In the genomic region with DNA sequence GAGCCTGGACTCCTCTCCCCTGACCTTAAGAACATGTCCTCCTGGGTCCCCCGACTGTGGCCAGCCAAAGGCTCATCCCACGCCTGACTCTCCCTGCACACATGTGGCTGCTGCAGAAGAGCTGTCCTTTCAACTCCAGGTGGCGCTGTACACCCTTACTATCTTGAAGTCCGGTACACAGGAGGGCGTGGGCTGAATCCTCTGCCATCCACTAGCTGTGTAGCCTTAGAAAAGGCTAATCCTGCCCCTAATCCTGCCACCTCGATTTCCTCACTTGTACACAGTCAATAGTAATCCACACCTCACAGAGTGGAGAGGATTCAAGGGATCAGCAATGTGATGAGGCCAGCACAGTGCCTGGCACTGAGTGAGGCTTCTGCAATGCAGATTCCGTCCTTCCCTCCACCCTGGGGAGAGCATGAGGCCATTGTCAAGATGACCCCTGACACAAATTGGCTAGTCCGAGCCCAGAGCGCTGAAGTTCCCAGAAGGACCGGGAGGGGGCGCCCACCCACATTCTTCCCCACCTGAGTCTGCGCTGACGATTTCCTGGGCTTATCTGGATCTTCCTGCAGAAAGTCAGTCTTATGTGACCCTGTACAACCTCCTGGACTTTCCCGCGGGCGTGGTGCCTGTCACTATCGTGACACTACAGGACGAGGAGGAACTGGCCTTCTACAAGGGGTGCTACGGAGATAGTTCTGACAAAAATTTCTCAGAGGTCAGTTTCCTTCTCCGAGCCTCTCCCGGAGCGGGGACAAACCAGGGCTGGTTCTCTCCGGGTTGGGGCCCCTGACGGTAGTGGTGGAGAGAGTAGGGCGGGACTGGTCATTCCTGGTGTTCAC, we compare ENCODE assay signal across 8 cellular contexts. TPM values are rescaled to one million over a fixed set of nuclear protein-coding genes. Genes with fewer than 3 reads are reported as not detected.
A peak's percentile ranks its signal among the peaks of the same experiment; 100 is the strongest.
DNase-seq lines count a peak whose midpoint lies in the region; ATAC-seq and TF ChIP-seq lines count a peak whose summit lies in the region.

No MANE protein-coding gene starts in this region.

- H3K27ac ChIP-seq in SJCRH30 (no peak overlapping the region), ovary (no peak overlapping the region), thyroid gland (no peak overlapping the region)

- peak; percentile 24 to 50 (median 32) for TF ChIP-seq CTCF in ovary (IDR thresholded peaks at IDR 0.05)
- TF ChIP-seq CTCF in thyroid gland (IDR thresholded peaks at IDR 0.05): peak; percentile 66 to 95 (median 78)

- H3K4me3 ChIP-seq in SJCRH30 (no peak overlapping the region), ovary (peak overlapping the region; percentile 14), thyroid gland (replicated peaks in 1 of 3) (peak overlapping the region in 1 of 3 donors; percentile 0)

- CTCF ChIA-PET in activated naive CD4-positive, alpha-beta T cell treated with anti-CD3 and anti-CD28 coated beads for 36 hours (lab: Charles Lee): interaction anchor here (0.6 to 4.2 kb wide), 19 partner anchors 8 to 148 kb away, joined by 3 to 20 read pairs (median 3); a partner anchor contains a TSS

- H3K4me1 Mint-ChIP-seq in IgD-negative memory B cell: peaks cover 7 to 9% (median 7%) of the 10 kb centered on the region in 3 donors
- H3K4me1 Mint-ChIP-seq in activated naive CD4-positive, alpha-beta T cell treated with anti-CD3 and anti-CD28 coated beads for 36 hours (ENCODE audit: low read depth): peaks cover 18% of the 10 kb centered on the region

- WGBS in ovary, 3 donors: 5 to 9% (median 7%) methylated on average over 25 of the region's 25 CpGs
- 12 to 16% methylated on average over 25 of the region's 25 CpGs for WGBS in thyroid gland, 2 donors

- peak overlapping the region in 3 of 4 donors; percentile 76 to 93 (median 90) for H3K4me3 Mint-ChIP-seq in IgD-negative memory B cell
- peak overlapping the region; percentile 84 for H3K4me3 Mint-ChIP-seq in activated naive CD4-positive, alpha-beta T cell treated with anti-CD3 and anti-CD28 coated beads for 36 hours

- TF ChIP-seq EP300 in ovary (IDR thresholded peaks at IDR 0.05): no peak

- H3K27me3 ChIP-seq in SJCRH30 (peaks cover 26% of the 10 kb centered on the region), ovary (no peaks in the 10 kb centered on the region), thyroid gland (no peaks in the 10 kb centered on the region)

- H3K36me3 ChIP-seq in SJCRH30 (no peaks in the 10 kb centered on the region), ovary (no peaks in the 10 kb centered on the region), thyroid gland (no peaks in the 10 kb centered on the region)

- H3K36me3 Mint-ChIP-seq in IgD-negative memory B cell: no peaks in the 10 kb centered on the region
- H3K36me3 Mint-ChIP-seq in activated naive CD4-positive, alpha-beta T cell treated with anti-CD3 and anti-CD28 coated beads for 36 hours (ENCODE audit: low read depth): no peaks in the 10 kb centered on the region

- intact Hi-C loops in activated naive CD4-positive, alpha-beta T cell treated with anti-CD3 and anti-CD28 coated beads for 36 hours (cut with micrococcal nuclease): loop anchor here (1.0 to 2.0 kb wide), 4 partner anchors 35 to 106 kb away; no protein-coding TSS in a partner anchor
- intact Hi-C loops in ovary (cut with DNase I) (no loop called here), thyroid gland (cut with DNase I) (no loop called here)

- peak; percentile 85 for ATAC-seq in GM21367 (IDR thresholded peaks at IDR 0.05; ENCODE audit: unreplicated experiment)

- peaks cover 32% of the 10 kb centered on the region for H3K27me3 Mint-ChIP-seq in IgD-negative memory B cell
- H3K27me3 Mint-ChIP-seq in activated naive CD4-positive, alpha-beta T cell treated with anti-CD3 and anti-CD28 coated beads for 36 hours (ENCODE audit: low read depth): peaks cover 12% of the 10 kb centered on the region

- no peaks in the 10 kb centered on the region for H3K4me1 ChIP-seq in SJCRH30
- H3K4me1 ChIP-seq in ovary (ENCODE audit: insufficient read depth): no peaks in the 10 kb centered on the region
- no peaks in the 10 kb centered on the region for H3K4me1 ChIP-seq in thyroid gland

- H3K9me3 ChIP-seq in SJCRH30 (replicated peaks) (no peaks in the 10 kb centered on the region), ovary (no peaks in the 10 kb centered on the region), thyroid gland (no peaks in the 10 kb centered on the region)

- peak overlapping the region in 1 of 3 donors; percentile 84 for H3K27ac Mint-ChIP-seq in IgD-negative memory B cell
- H3K27ac Mint-ChIP-seq in activated naive CD4-positive, alpha-beta T cell treated with anti-CD3 and anti-CD28 coated beads for 36 hours: peak overlapping the region; percentile 65

- H3K9me3 Mint-ChIP-seq in IgD-negative memory B cell: no peaks in the 10 kb centered on the region
- no peaks in the 10 kb centered on the region for H3K9me3 Mint-ChIP-seq in activated naive CD4-positive, alpha-beta T cell treated with anti-CD3 and anti-CD28 coated beads for 36 hours

- TF ChIP-seq POLR2A in ovary (IDR thresholded peaks at IDR 0.05) (no peak), thyroid gland (IDR thresholded peaks at IDR 0.05) (no peak)

- peak; percentile 74 for DNase-seq in COLO829 (ENCODE audit: low spot score)
- peak; percentile 82 to 86 for DNase-seq in SJCRH30
- DNase-seq in activated naive CD4-positive, alpha-beta T cell treated with anti-CD3 and anti-CD28 coated beads for 36 hours: peak; percentile 85
- peak; percentile 77 for DNase-seq in glomerular visceral epithelial cell (ENCODE audit: extremely low spot score)
- DNase-seq in ovary: peak; percentile 24 to 75 (median 49)
- DNase-seq in thyroid gland: peak; percentile 72 to 81

RNA-seq across cellular contexts. Expression of a gene that starts 47.1 kb away (rescaled TPM):
- polyA plus RNA-seq in IgD-negative memory B cell (not detected), ovary (not detected)
- not detected in 2 replicates for total RNA-seq in SJCRH30 (2014; rRNA removed; shearing (Covaris generic))
- total RNA-seq in activated naive CD4-positive, alpha-beta T cell treated with anti-CD3 and anti-CD28 coated beads for 36 hours: not detected
- total RNA-seq in ovary (not detected), thyroid gland (not detected)

RNA-seq across cellular contexts. Expression of a gene that starts 48.4 kb away (rescaled TPM):
- polyA plus RNA-seq in IgD-negative memory B cell (1.2 TPM), ovary (1 to 10 TPM; 1.3 to 6.7 TPM)
- total RNA-seq in SJCRH30 (2014; rRNA removed; shearing (Covaris generic)): 0.34 TPM in 1 of 2 replicates, not detected in the other
- 1 to 10 TPM; 3.8 to 4.8 TPM for total RNA-seq in activated naive CD4-positive, alpha-beta T cell treated with anti-CD3 and anti-CD28 coated beads for 36 hours
- total RNA-seq in ovary (10 to 100 TPM in 3 of 7 donors, 1 to 10 TPM in 4; 7.5 to 32.7 (median 9.3) TPM), thyroid gland (100 to 1,000 TPM; 103 to 199 (median 152) TPM)
